8 cellular contexts compared by ENCODE assay signal in genomic region chr17:39573447-39574298, GRCh38. TPM values are rescaled to one million over a fixed set of nuclear protein-coding genes. Genes with fewer than 3 reads are reported as not detected.
A peak's percentile ranks its signal among the peaks of the same experiment; 100 is the strongest.
DNase-seq lines count a peak whose midpoint lies in the region; ATAC-seq, FAIRE-seq and TF ChIP-seq lines count a peak whose summit lies in the region.

No MANE protein-coding gene starts in this region.

- peak overlapping the region; percentile 75 for H3K4me3 Mint-ChIP-seq in activated naive CD4-positive, alpha-beta T cell treated with anti-CD3 and anti-CD28 coated beads, Interleukin-2, amount 10 ng/mL, durations not matched to agents 7 days and 5 days
- H3K4me3 Mint-ChIP-seq in neural crest cell, result peak overlapping the region; percentile 96

- H3K36me3 ChIP-seq in vagina, result no peaks in the 10 kb centered on the region

- intact Hi-C loops in vagina (cut with DNase I), result no loop called here

- no peak for ATAC-seq in GM19452 (IDR thresholded peaks at IDR 0.05; ENCODE audit: unreplicated experiment)

- no peak overlapping the region for H3K27ac Mint-ChIP-seq in activated naive CD4-positive, alpha-beta T cell treated with anti-CD3 and anti-CD28 coated beads, Interleukin-2, amount 10 ng/mL, durations not matched to agents 7 days and 5 days
- H3K27ac Mint-ChIP-seq in neural crest cell (ENCODE audit: unreplicated experiment), result peak overlapping the region; percentile 90

- CTCF ChIA-PET in AG04450 (lab: Charles Lee), result interaction anchor here (1.3 kb wide), 1 partner anchor 48 kb away, joined by 9 read pairs; no protein-coding TSS in a partner anchor
- CTCF ChIA-PET in activated naive CD4-positive, alpha-beta T cell treated with anti-CD3 and anti-CD28 coated beads, Interleukin-2, amount 10 ng/mL, durations not matched to agents 7 days and 5 days (lab: Charles Lee), result interaction anchor here (1.1 to 1.2 kb wide), 2 partner anchors 50 to 368 kb away, joined by 3 read pairs; no protein-coding TSS in a partner anchor

- no peaks in the 10 kb centered on the region for H3K9me3 Mint-ChIP-seq in activated naive CD4-positive, alpha-beta T cell treated with anti-CD3 and anti-CD28 coated beads, Interleukin-2, amount 10 ng/mL, durations not matched to agents 7 days and 5 days
- H3K9me3 Mint-ChIP-seq in neural crest cell, result peaks cover 3% of the 10 kb centered on the region

- peaks cover 41% of the 10 kb centered on the region for H3K27me3 Mint-ChIP-seq in activated naive CD4-positive, alpha-beta T cell treated with anti-CD3 and anti-CD28 coated beads, Interleukin-2, amount 10 ng/mL, durations not matched to agents 7 days and 5 days
- peaks cover 13% of the 10 kb centered on the region for H3K27me3 Mint-ChIP-seq in neural crest cell (ENCODE audit: low read depth)

- H3K4me3 ChIP-seq in AG04450 (ENCODE audit: low read depth, low read length) (peak overlapping the region; percentile 64), vagina (peak overlapping the region; percentile 59 to 71)

- in situ Hi-C loops in GM13976 (cut with MboI; ENCODE audit: low sequenced_read_pairs, unreplicated experiment), result no loop called here

- H3K9me3 ChIP-seq in AG04450 (ENCODE audit: control insufficient read depth, insufficient read depth, low read length) (peaks cover 3% of the 10 kb centered on the region; the same call in 1 of the 2 replicates), vagina (no peaks in the 10 kb centered on the region)

- H3K4me1 ChIP-seq in vagina, result peaks cover 15% of the 10 kb centered on the region

- no peak for DNase-seq in AG04450 (ENCODE audit: low read depth, low spot score)
- peak; percentile 85 for DNase-seq in GM13976 (ENCODE audit: low spot score)
- DNase-seq in NCI-H69 (lab: John Stamatoyannopoulos, UW), result peak; percentile 78
- DNase-seq in activated naive CD4-positive, alpha-beta T cell treated with anti-CD3 and anti-CD28 coated beads, Interleukin-2, amount 10 ng/mL, durations not matched to agents 7 days and 5 days, result peak; percentile 67
- DNase-seq in frontal cortex (ENCODE audit: low spot score in 2 of 2), result peak; percentile 65 to 74
- peak; percentile 59 for DNase-seq in neural crest cell (ENCODE audit: low read depth, low spot score)
- no peak for DNase-seq in vagina (ENCODE audit: extremely low spot score in 2 of 2)

- peaks cover 7% of the 10 kb centered on the region for H3K4me1 Mint-ChIP-seq in activated naive CD4-positive, alpha-beta T cell treated with anti-CD3 and anti-CD28 coated beads, Interleukin-2, amount 10 ng/mL, durations not matched to agents 7 days and 5 days
- H3K4me1 Mint-ChIP-seq in neural crest cell, result peaks cover 5% of the 10 kb centered on the region

- H3K27ac ChIP-seq in AG04450 (ENCODE audit: low read depth, low read length) (peak overlapping the region; percentile 11), vagina (peak overlapping the region; percentile 66)

- H3K36me3 Mint-ChIP-seq in activated naive CD4-positive, alpha-beta T cell treated with anti-CD3 and anti-CD28 coated beads, Interleukin-2, amount 10 ng/mL, durations not matched to agents 7 days and 5 days, result peaks cover 27% of the 10 kb centered on the region
- peaks cover 14% of the 10 kb centered on the region for H3K36me3 Mint-ChIP-seq in neural crest cell (ENCODE audit: low read depth)

- H3K27me3 ChIP-seq in AG04450 (ENCODE audit: control insufficient read depth, insufficient read depth, low read length), result peaks cover 9% of the 10 kb centered on the region
- no peaks in the 10 kb centered on the region for H3K27me3 ChIP-seq in vagina

- POLR2A ChIA-PET in AG04450 (lab: Yijun Ruan, JAX), result interaction anchor here (0.5 to 1.1 kb wide), 3 partner anchors 27 to 617 kb away, joined by 3 to 8 read pairs (median 4); no protein-coding TSS in a partner anchor

- TF ChIP-seq CTCF in AG04450 (IDR thresholded peaks at IDR 0.05; ENCODE audit: low read depth, low read length) (no peak), GM13976 (IDR thresholded peaks at IDR 0.05; ENCODE audit: borderline replicate concordance, control extremely low read depth, extremely low read depth, insufficient read depth, missing control alignments) (no peak), neural crest cell (conservative IDR thresholded peaks at IDR 0.05) (no peak), vagina (IDR thresholded peaks at IDR 0.05) (no peak)

- TF ChIP-seq POLR2A in vagina (IDR thresholded peaks at IDR 0.05), result no peak

- no peak for FAIRE-seq in frontal cortex (lab: Jason Lieb, UNC)

RNA-seq across cellular contexts. Expression of gene NEUROD2, which starts 34.0 kb away (rescaled TPM):
- not detected in 2 replicates for polyA plus RNA-seq in AG04450 (2011; rRNA removed)
- polyA minus RNA-seq in AG04450 (2011; rRNA and poly(A)+ RNA removed), result not detected in 2 replicates
- total RNA-seq in frontal cortex, result 44.8 TPM
- total RNA-seq in neural crest cell, result not detected in 2 replicates
- total RNA-seq in vagina, result not detected

RNA-seq across cellular contexts. Expression of gene PPP1R1B, which starts 53.1 kb away (rescaled TPM):
- polyA plus RNA-seq in AG04450 (2011; rRNA removed), result not detected in 2 replicates
- polyA minus RNA-seq in AG04450 (2011; rRNA and poly(A)+ RNA removed), result not detected in 2 replicates
- total RNA-seq in frontal cortex, result 27.3 TPM
- total RNA-seq in neural crest cell, result not detected in 2 replicates
- 9.3 TPM for total RNA-seq in vagina

Comparison
In these comparisons a context has a peak if more than half of its experiments do, and no peak if none do; other contexts are left out.
1. DNase-seq: peak in GM13976 (single experiment), NCI-H69 (single experiment), activated naive CD4-positive, alpha-beta T cell treated with anti-CD3 and anti-CD28 coated beads, Interleukin-2, amount 10 ng/mL, durations not matched to agents 7 days and 5 days (single experiment), frontal cortex (2 of 2) and neural crest cell (single experiment); none in AG04450 (single experiment) and vagina (0 of 2).
2. RNA of gene NEUROD2, which starts 34.0 kb away (total RNA-seq): 44.8 TPM in frontal cortex (single experiment); not detected in neural crest cell and not detected in vagina (single experiment); every median in the first group is over 10 times any median in the second.
3. RNA of gene PPP1R1B, which starts 53.1 kb away (total RNA-seq): 27.3 TPM in frontal cortex (single experiment) and 9.3 TPM in vagina (single experiment); not detected in neural crest cell; every median in the first group is over 10 times any median in the second.